ENCODE assay signal across 18 cellular contexts in genomic region chr4:55186123-55186522, GRCh38.
DNase-seq lines count a peak whose midpoint lies in the region; ATAC-seq and TF ChIP-seq lines count a peak whose summit lies in the region.
"Had no signal": no experiment of that assay in that cellular context is flagged by ENCODE, and none has a peak within 500 bp of the region (broad histone marks: within the 10 kb centered on the region; RNA-seq: fewer than 3 reads in every experiment).

No MANE protein-coding gene starts in this region.

- H3K4ac ChIP-seq in mesendoderm (ENCODE audit: low read depth, low read length) = peak overlapping the region; percentile 36

- H3K79me1 ChIP-seq in mesendoderm (ENCODE audit: low read length) = no peaks in the 10 kb centered on the region

- H3K36me3 Mint-ChIP-seq in activated naive CD4-positive, alpha-beta T cell treated with anti-CD3 and anti-CD28 coated beads, Interleukin-2, amount 10 ng/mL, durations not matched to agents 7 days and 5 days = no peaks in the 10 kb centered on the region

- H3K9ac ChIP-seq in HUES6 (ENCODE audit: low read length) (peak overlapping the region; percentile 21), mesendoderm (ENCODE audit: low read length) (no peak overlapping the region)

- H3K27ac ChIP-seq in HUES6 (ENCODE audit: low read depth, low read length) (peak overlapping the region; percentile 70; the same call in 1 of the 2 replicates), mesendoderm (ENCODE audit: low read depth, low read length) (peak overlapping the region; percentile 64)
- H3K27ac ChIP-seq: neutrophil, right lobe of liver had no signal

- H3K18ac ChIP-seq in mesendoderm (ENCODE audit: low read length) = peak overlapping the region; percentile 94

- H2BK15ac ChIP-seq in mesendoderm (replicated peaks; ENCODE audit: low read depth) = no peak overlapping the region

- no peaks in the 10 kb centered on the region for H3K9me3 Mint-ChIP-seq in activated naive CD4-positive, alpha-beta T cell treated with anti-CD3 and anti-CD28 coated beads, Interleukin-2, amount 10 ng/mL, durations not matched to agents 7 days and 5 days
- H3K9me3 Mint-ChIP-seq in stimulated activated naive CD8-positive, alpha-beta T cell treated with anti-CD3 and anti-CD28 coated beads, Interleukin-15, amount 100 ng/mL, for 72 hours = no peaks in the 10 kb centered on the region
- H3K9me3 Mint-ChIP-seq: activated CD8-positive, alpha-beta T cell treated with anti-CD3 and anti-CD28 coated beads for 36 hours; activated naive CD8-positive, alpha-beta T cell treated with anti-CD3 and anti-CD28 coated beads, Interleukin-2, amount 50 U/mL, for 24 hours had no signal

- DNase-seq in BE2C (no peak), choroid plexus epithelial cell (ENCODE audit: low read depth) (peak; percentile 40), mesendoderm (peak; percentile 34), NCI-H345 treated with DMSO at 0.1 percent for 48 hours (lab: John Stamatoyannopoulos, UW; ENCODE audit: unreplicated experiment) (no peak)
- DNase-seq in activated CD8-positive, alpha-beta memory T cell treated with anti-CD3 and anti-CD28 coated beads, Interleukin-2, amount 50 U/mL, for 4 hours = no peak
- DNase-seq in activated naive CD4-positive, alpha-beta T cell treated with anti-CD3 and anti-CD28 coated beads, Interleukin-2, amount 10 ng/mL, durations not matched to agents 7 days and 5 days = no peak
- DNase-seq in stimulated activated naive CD8-positive, alpha-beta T cell treated with anti-CD3 and anti-CD28 coated beads, Interleukin-15, amount 100 ng/mL, for 72 hours = no peak
- DNase-seq: activated CD8-positive, alpha-beta T cell treated with anti-CD3 and anti-CD28 coated beads for 36 hours; activated naive CD8-positive, alpha-beta T cell treated with anti-CD3 and anti-CD28 coated beads, Interleukin-2, amount 50 U/mL, for 24 hours; activated T-cell treated with anti-CD3 and anti-CD28 coated beads, Interleukin-2, amount 50 U/mL, for 72 hours; GF-D8; GOT3; NCI-H2081; right lobe of liver; T-helper 1 cell had no signal

- no peaks in the 10 kb centered on the region for H3K79me2 ChIP-seq in mesendoderm (ENCODE audit: control insufficient read depth, insufficient read depth, low read length)

- no peak overlapping the region for H3K4me2 ChIP-seq in mesendoderm (ENCODE audit: low read length)

- no peak overlapping the region for H3K27ac Mint-ChIP-seq in activated naive CD4-positive, alpha-beta T cell treated with anti-CD3 and anti-CD28 coated beads, Interleukin-2, amount 10 ng/mL, durations not matched to agents 7 days and 5 days
- no peak overlapping the region for H3K27ac Mint-ChIP-seq in stimulated activated naive CD8-positive, alpha-beta T cell treated with anti-CD3 and anti-CD28 coated beads, Interleukin-15, amount 100 ng/mL, for 72 hours
- H3K27ac Mint-ChIP-seq: activated CD8-positive, alpha-beta T cell treated with anti-CD3 and anti-CD28 coated beads for 36 hours; activated naive CD8-positive, alpha-beta T cell treated with anti-CD3 and anti-CD28 coated beads, Interleukin-2, amount 50 U/mL, for 24 hours; activated T-cell treated with anti-CD3 and anti-CD28 coated beads, Interleukin-2, amount 50 U/mL, for 72 hours had no signal

- peak overlapping the region; percentile 60 for H2AK5ac ChIP-seq in mesendoderm (ENCODE audit: low read length)

- no peak for ATAC-seq in stimulated activated naive CD8-positive, alpha-beta T cell treated with anti-CD3 and anti-CD28 coated beads, Interleukin-15, amount 100 ng/mL, for 72 hours
- ATAC-seq: activated CD8-positive, alpha-beta T cell treated with anti-CD3 and anti-CD28 coated beads for 36 hours; activated naive CD8-positive, alpha-beta T cell treated with anti-CD3 and anti-CD28 coated beads, Interleukin-2, amount 50 U/mL, for 24 hours; activated T-cell treated with anti-CD3 and anti-CD28 coated beads, Interleukin-2, amount 50 U/mL, for 72 hours; HepG2 had no signal

- H3K56ac ChIP-seq in mesendoderm (ENCODE audit: low read length) = peak overlapping the region; percentile 52

- H4K5ac ChIP-seq in mesendoderm (ENCODE audit: low read length) = no peak overlapping the region

- H4K8ac ChIP-seq in mesendoderm (ENCODE audit: low read depth, low read length) = no peak overlapping the region

- H3K9me3 ChIP-seq in BE2C (no peaks in the 10 kb centered on the region), HUES6 (ENCODE audit: control insufficient read depth, insufficient read depth, low read depth, low read length) (peaks cover 14% of the 10 kb centered on the region; the same call in 1 of the 2 replicates)
- H3K9me3 ChIP-seq: neutrophil, right lobe of liver had no signal

- H3K36me3 ChIP-seq in BE2C = no peaks in the 10 kb centered on the region
- no peaks in the 10 kb centered on the region for H3K36me3 ChIP-seq in HUES6 (ENCODE audit: control insufficient read depth, insufficient read depth, low read length)
- no peaks in the 10 kb centered on the region for H3K36me3 ChIP-seq in mesendoderm (ENCODE audit: control insufficient read depth, insufficient read depth, low read length)
- H3K36me3 ChIP-seq: neutrophil, right lobe of liver had no signal

- H3K4me3 ChIP-seq in BE2C (ENCODE audit: low read depth, low read length) (no peak overlapping the region), HUES6 (ENCODE audit: low read depth, low read length) (no peak overlapping the region), choroid plexus epithelial cell (ENCODE audit: low read depth, low read length) (no peak overlapping the region), mesendoderm (ENCODE audit: low read length) (no peak overlapping the region)
- H3K4me3 ChIP-seq: right lobe of liver had no signal

- H2BK120ac ChIP-seq in mesendoderm (ENCODE audit: low read depth, low read length) = no peak overlapping the region

- TF ChIP-seq CTCF in BE2C (IDR thresholded peaks at IDR 0.05; ENCODE audit: low read depth, low read length) (peak; percentile 6; the same call in 1 of the 2 replicates), choroid plexus epithelial cell (conservative IDR thresholded peaks at IDR 0.05; ENCODE audit: low read depth, low read length) (peak; percentile 38)

- H3K4me3 Mint-ChIP-seq in activated naive CD4-positive, alpha-beta T cell treated with anti-CD3 and anti-CD28 coated beads, Interleukin-2, amount 10 ng/mL, durations not matched to agents 7 days and 5 days = no peak overlapping the region
- no peak overlapping the region for H3K4me3 Mint-ChIP-seq in stimulated activated naive CD8-positive, alpha-beta T cell treated with anti-CD3 and anti-CD28 coated beads, Interleukin-15, amount 100 ng/mL, for 72 hours
- H3K4me3 Mint-ChIP-seq: activated CD8-positive, alpha-beta T cell treated with anti-CD3 and anti-CD28 coated beads for 36 hours; activated naive CD8-positive, alpha-beta T cell treated with anti-CD3 and anti-CD28 coated beads, Interleukin-2, amount 50 U/mL, for 24 hours; activated T-cell treated with anti-CD3 and anti-CD28 coated beads, Interleukin-2, amount 50 U/mL, for 72 hours had no signal

- H3K4me1 Mint-ChIP-seq in activated naive CD4-positive, alpha-beta T cell treated with anti-CD3 and anti-CD28 coated beads, Interleukin-2, amount 10 ng/mL, durations not matched to agents 7 days and 5 days = no peaks in the 10 kb centered on the region
- peaks cover 12% of the 10 kb centered on the region for H3K4me1 Mint-ChIP-seq in stimulated activated naive CD8-positive, alpha-beta T cell treated with anti-CD3 and anti-CD28 coated beads, Interleukin-15, amount 100 ng/mL, for 72 hours

- H2BK5ac ChIP-seq in mesendoderm (ENCODE audit: low read length) = peak overlapping the region; percentile 64

- H3K27me3 ChIP-seq in BE2C = no peaks in the 10 kb centered on the region
- H3K27me3 ChIP-seq in HUES6 (ENCODE audit: control insufficient read depth, insufficient read depth, low read length) = no peaks in the 10 kb centered on the region
- H3K27me3 ChIP-seq in mesendoderm (ENCODE audit: insufficient read depth, low read length, poor library complexity) = no peaks in the 10 kb centered on the region
- H3K27me3 ChIP-seq: neutrophil, right lobe of liver had no signal

- no peaks in the 10 kb centered on the region for H3K4me1 ChIP-seq in BE2C
- peaks cover 62% of the 10 kb centered on the region for H3K4me1 ChIP-seq in HUES6 (ENCODE audit: control insufficient read depth, insufficient read depth, low read length)
- peaks cover 10% of the 10 kb centered on the region for H3K4me1 ChIP-seq in mesendoderm (ENCODE audit: control insufficient read depth, low read depth, low read length)
- H3K4me1 ChIP-seq: right lobe of liver had no signal

- no peaks in the 10 kb centered on the region for H3K27me3 Mint-ChIP-seq in activated naive CD4-positive, alpha-beta T cell treated with anti-CD3 and anti-CD28 coated beads, Interleukin-2, amount 10 ng/mL, durations not matched to agents 7 days and 5 days
- peaks cover 43% of the 10 kb centered on the region for H3K27me3 Mint-ChIP-seq in stimulated activated naive CD8-positive, alpha-beta T cell treated with anti-CD3 and anti-CD28 coated beads, Interleukin-15, amount 100 ng/mL, for 72 hours

- CTCF ChIA-PET in activated naive CD4-positive, alpha-beta T cell treated with anti-CD3 and anti-CD28 coated beads, Interleukin-2, amount 10 ng/mL, durations not matched to agents 7 days and 5 days (lab: Charles Lee) = interaction anchor here (0.8 kb wide), 1 partner anchor 506 kb away, joined by 3 read pairs; no protein-coding TSS in a partner anchor

- no peak overlapping the region for H3K23ac ChIP-seq in mesendoderm (ENCODE audit: low read length)

Comparison
In these comparisons a context has a peak if more than half of its experiments do, and no peak if none do; other contexts are left out.
1. DNase-seq: peak in choroid plexus epithelial cell (single experiment) and mesendoderm (single experiment); none in BE2C (single experiment), activated CD8-positive, alpha-beta memory T cell treated with anti-CD3 and anti-CD28 coated beads, Interleukin-2, amount 50 U/mL, for 4 hours (single experiment), activated naive CD4-positive, alpha-beta T cell treated with anti-CD3 and anti-CD28 coated beads, Interleukin-2, amount 10 ng/mL, durations not matched to agents 7 days and 5 days (single experiment), stimulated activated naive CD8-positive, alpha-beta T cell treated with anti-CD3 and anti-CD28 coated beads, Interleukin-15, amount 100 ng/mL, for 72 hours (0 of 2) and NCI-H345 treated with DMSO at 0.1 percent for 48 hours (single experiment).